Comparison of ENCODE assay signal across 8 cellular contexts in genomic region chr9:95516736-95517558, GRCh38. TPM values are rescaled to one million over a fixed set of nuclear protein-coding genes. Genes with fewer than 3 reads are reported as not detected.
DNase-seq lines count a peak whose midpoint lies in the region; ATAC-seq and TF ChIP-seq lines count a peak whose summit lies in the region.

Gene PTCH1, minus strand, starts transcription at chr9:95516971.

- ATAC-seq in left ventricle myocardium superior = peak; percentile 85
- ATAC-seq in GM18498 (IDR thresholded peaks at IDR 0.05; ENCODE audit: unreplicated experiment) = no peak
- ATAC-seq in GM18861 (IDR thresholded peaks at IDR 0.05; ENCODE audit: unreplicated experiment) = no peak
- no peak for ATAC-seq in GM19467 (IDR thresholded peaks at IDR 0.05; ENCODE audit: unreplicated experiment)

- H3K79me2 ChIP-seq in parathyroid adenoma = no peaks in the 10 kb centered on the region

- H3K27ac ChIP-seq in adrenal gland (peak within 1 kb of the TSS in 2 of 5 donors; percentile 40 to 55), parathyroid adenoma (no peak within 1 kb of the TSS)

- intact Hi-C loops in adrenal gland (cut with DNase I) = loop anchor here in 1 of 2 donors (10.0 kb wide), 1 partner anchor 358 kb away; the partner anchor contains the start of gene ERCC6L2
- intact Hi-C loops in left ventricle myocardium superior (cut with micrococcal nuclease) = no loop called here

- peak within 1 kb of the TSS; percentile 88 for H2AFZ ChIP-seq in parathyroid adenoma

- DNase-seq in GM06990 (ENCODE audit: extremely low read depth, insufficient read length) = no peak
- DNase-seq in OCI-M1 (lab: John Stamatoyannopoulos, UW) = peak; percentile 38
- peak in 6 of 7 donors; percentile 34 to 59 (median 39) for DNase-seq in adrenal gland
- peak; percentile 61 for DNase-seq in left ventricle myocardium superior

- H3K36me3 ChIP-seq in GM06990 (ENCODE audit: control insufficient read depth, insufficient read depth, low read length) = no peaks in the 10 kb centered on the region
- no peaks in the 10 kb centered on the region for H3K36me3 ChIP-seq in adrenal gland (replicated peaks in 1 of 2)
- no peaks in the 10 kb centered on the region for H3K36me3 ChIP-seq in parathyroid adenoma (ENCODE audit: control insufficient read depth, insufficient read depth, low read length)

- 3 to 5% (median 3%) methylated on average over 29 to 64 of the region's 64 CpGs for WGBS in adrenal gland, 4 donors

- H3K9me3 ChIP-seq in adrenal gland (replicated peaks in 1 of 3) (no peaks in the 10 kb centered on the region), parathyroid adenoma (ENCODE audit: control insufficient read depth, low read length) (no peaks in the 10 kb centered on the region)

- H3K4me2 ChIP-seq in parathyroid adenoma (ENCODE audit: low read length) = peak within 1 kb of the TSS; percentile 70

- peaks cover 4 to 18% of the 10 kb centered on the region in 2 donors for H3K4me1 ChIP-seq in adrenal gland (replicated peaks in 1 of 2)
- no peaks in the 10 kb centered on the region for H3K4me1 ChIP-seq in parathyroid adenoma

- H3K9ac ChIP-seq in parathyroid adenoma = no peak within 1 kb of the TSS

- no peak for TF ChIP-seq POLR2A in adrenal gland (IDR thresholded peaks at IDR 0.05)

- TF ChIP-seq CTCF in GM06990 (IDR thresholded peaks at IDR 0.05; ENCODE audit: insufficient read depth, low read length, poor library complexity, severe bottlenecking) (no peak), adrenal gland (IDR thresholded peaks at IDR 0.05) (no peak), parathyroid adenoma (IDR thresholded peaks at IDR 0.05) (no peak)

- H3K27me3 ChIP-seq in GM06990 (replicated peaks; ENCODE audit: control insufficient read depth, insufficient read depth, low read length) (no peaks in the 10 kb centered on the region; the same call in none of the 2 replicates), adrenal gland (no peaks in the 10 kb centered on the region), parathyroid adenoma (ENCODE audit: control insufficient read depth, insufficient read depth, low read length) (no peaks in the 10 kb centered on the region)

- H3K4me3 ChIP-seq in GM06990 (replicated peaks; ENCODE audit: low read depth, low read length) = peak within 1 kb of the TSS; percentile 43
- peak within 1 kb of the TSS in 2 of 4 donors; percentile 15 to 54 for H3K4me3 ChIP-seq in adrenal gland
- peak within 1 kb of the TSS; percentile 52 for H3K4me3 ChIP-seq in parathyroid adenoma (ENCODE audit: low read depth, low read length)

RNA-seq across cellular contexts. Expression of gene PTCH1, which starts in this region (rescaled TPM):
- total RNA-seq in adrenal gland = 10 to 100 TPM in 6 of 8 donors, 1 to 10 TPM in 2; 5.7 to 29.8 (median 13.2) TPM
- 1 to 10 TPM; 2.5 to 6.8 (median 3.7) TPM for polyA plus RNA-seq in adrenal gland
- 10.4 TPM for total RNA-seq in left ventricle myocardium superior
